2 cellular contexts compared by ENCODE assay signal in the genomic region with DNA sequence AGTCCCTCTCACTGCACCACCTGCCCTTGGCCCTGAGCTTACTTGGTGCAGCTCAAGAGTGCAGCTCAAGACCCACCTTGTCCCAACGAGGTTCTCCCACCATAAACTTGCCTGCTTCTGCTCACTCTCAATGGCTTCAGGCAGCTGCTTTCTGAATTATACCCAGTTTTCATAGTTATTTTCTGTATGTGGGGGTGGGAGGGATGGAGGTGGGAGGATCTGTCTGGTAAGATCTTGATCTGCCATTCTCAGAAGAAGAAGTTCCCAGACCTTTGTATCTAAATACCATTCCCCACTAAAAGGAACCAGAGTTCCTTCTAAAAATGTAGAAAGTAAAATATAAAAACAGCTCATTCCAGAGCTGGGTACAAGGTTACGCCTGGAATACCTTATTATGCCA.
"Had no signal": no experiment of that assay in that cellular context is flagged by ENCODE, and none has a peak within 500 bp of the region (broad histone marks: within the 10 kb centered on the region; RNA-seq: fewer than 3 reads in every experiment).

No MANE protein-coding gene starts in this region.

- DNase-seq: GDM1, GF-D8 had no signal
